Comparison of ENCODE assay signal across 8 cellular contexts in the genomic region with DNA sequence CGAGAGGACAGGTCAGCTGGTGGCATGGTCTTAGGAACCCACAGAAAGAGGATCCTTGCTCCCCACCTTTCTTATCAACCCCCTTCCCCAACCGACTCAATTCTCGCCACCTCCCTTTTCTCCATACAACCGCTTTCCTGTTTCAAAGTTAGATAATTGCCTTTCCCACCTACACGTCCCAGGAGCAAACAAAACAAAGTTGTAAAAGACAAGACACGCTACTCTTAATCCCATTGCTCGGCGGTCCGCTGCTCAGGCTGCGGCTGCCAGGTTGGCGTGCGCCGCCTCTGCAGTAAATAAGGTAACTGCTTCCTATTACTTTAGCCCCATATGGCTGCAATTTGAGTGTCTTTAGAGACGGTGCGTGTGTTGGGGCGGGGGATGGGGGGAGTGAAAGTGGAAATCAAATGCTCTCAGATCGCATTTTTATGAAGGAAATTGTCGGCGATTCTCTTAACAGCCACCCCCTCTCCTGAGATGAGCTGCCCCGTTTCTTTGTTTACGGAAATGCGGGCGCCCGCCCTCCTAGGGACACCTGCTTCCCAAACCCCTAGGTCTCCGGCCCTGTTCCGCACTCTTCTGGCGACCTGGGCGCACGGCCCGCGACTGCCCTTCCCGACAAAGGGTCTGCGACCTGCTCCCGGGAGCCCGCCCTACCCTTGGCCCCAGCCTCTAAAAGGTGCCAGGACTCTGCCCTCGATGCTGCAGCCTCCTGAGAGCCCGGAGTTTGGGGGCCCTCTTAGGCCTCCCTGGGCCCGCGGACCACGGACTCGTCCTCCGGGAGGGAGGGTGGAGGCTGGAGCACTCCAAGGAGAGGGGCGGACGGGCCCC. TPM values are rescaled to one million over a fixed set of nuclear protein-coding genes. Genes with fewer than 3 reads are reported as not detected.
DNase-seq lines count a peak whose midpoint lies in the region; ATAC-seq and TF ChIP-seq lines count a peak whose summit lies in the region.

No MANE protein-coding gene starts in this region.

- WGBS in lower leg skin, 2 donors = 2% methylated on average over 29 to 32 of the region's 44 CpGs

- no peak for TF ChIP-seq POLR2A in lower leg skin (IDR thresholded peaks at IDR 0.05)

- H3K9me3 Mint-ChIP-seq in activated CD8-positive, alpha-beta T cell treated with anti-CD3 and anti-CD28 coated beads for 36 hours = no peaks in the 10 kb centered on the region

- ATAC-seq in activated CD8-positive, alpha-beta T cell treated with anti-CD3 and anti-CD28 coated beads for 36 hours = peak; percentile 12
- no peak for ATAC-seq in activated CD4-positive, CD25-positive, alpha-beta regulatory T cell treated with anti-CD3 and anti-CD28 coated beads, Interleukin-2, amount 50 U/mL, for 24 hours

- peak overlapping the region; percentile 13 for H3K27ac Mint-ChIP-seq in activated CD8-positive, alpha-beta T cell treated with anti-CD3 and anti-CD28 coated beads for 36 hours

- POLR2A ChIA-PET in activated CD8-positive, alpha-beta T cell treated with anti-CD3 and anti-CD28 coated beads for 36 hours (lab: Charles Lee) = interaction anchor here (1.3 to 5.6 kb wide), 7 partner anchors 10 to 41 kb away, joined by 3 to 34 read pairs (median 11); a partner anchor contains a TSS

- TF ChIP-seq CTCF in activated CD8-positive, alpha-beta T cell treated with anti-CD3 and anti-CD28 coated beads for 36 hours (IDR thresholded peaks at IDR 0.05) = no peak
- no peak for TF ChIP-seq CTCF in lower leg skin (IDR thresholded peaks at IDR 0.05)

- CTCF ChIA-PET in activated CD8-positive, alpha-beta T cell treated with anti-CD3 and anti-CD28 coated beads for 36 hours (lab: Charles Lee) = interaction anchor here (1.0 to 3.4 kb wide), 5 partner anchors 8 to 40 kb away, joined by 4 to 14 read pairs (median 6); a partner anchor contains a TSS

- H3K4me1 Mint-ChIP-seq in activated CD8-positive, alpha-beta T cell treated with anti-CD3 and anti-CD28 coated beads for 36 hours (ENCODE audit: low read depth) = peaks cover 53% of the 10 kb centered on the region

- H3K4me3 ChIP-seq in lower leg skin (ENCODE audit: low read depth, poor library complexity, severe bottlenecking) = no peak overlapping the region

- DNase-seq in NCI-H2107 treated with DMSO at 0.1 percent for 48 hours (lab: John Stamatoyannopoulos, UW; ENCODE audit: unreplicated experiment) = peak; percentile 48
- no peak for DNase-seq in NCI-H2107 (lab: John Stamatoyannopoulos, UW)
- DNase-seq in NAMALWA (ENCODE audit: low spot score) = peak; percentile 73
- DNase-seq in activated CD8-positive, alpha-beta T cell treated with anti-CD3 and anti-CD28 coated beads for 36 hours = peak; percentile 87
- DNase-seq in iris pigment epithelial cell (ENCODE audit: low read depth) = peak; percentile 63
- DNase-seq in putamen (ENCODE audit: low spot score) = no peak
- DNase-seq in lower leg skin (ENCODE audit: low spot score in 2 of 2) = no peak

- peaks cover 48% of the 10 kb centered on the region for H3K27me3 Mint-ChIP-seq in activated CD8-positive, alpha-beta T cell treated with anti-CD3 and anti-CD28 coated beads for 36 hours

- H3K36me3 Mint-ChIP-seq in activated CD8-positive, alpha-beta T cell treated with anti-CD3 and anti-CD28 coated beads for 36 hours (ENCODE audit: low read depth) = peaks cover 5% of the 10 kb centered on the region

- intact Hi-C loops in activated CD8-positive, alpha-beta T cell treated with anti-CD3 and anti-CD28 coated beads for 36 hours (cut with micrococcal nuclease) = no loop called here
- intact Hi-C loops in lower leg skin (cut with DNase I; ENCODE audit: low total_unique reads) = loop anchor here (10.0 kb wide), 1 partner anchor 194 kb away; no protein-coding TSS in a partner anchor

- H3K4me3 Mint-ChIP-seq in activated CD8-positive, alpha-beta T cell treated with anti-CD3 and anti-CD28 coated beads for 36 hours = peak overlapping the region; percentile 54

RNA-seq across cellular contexts. Expression of a gene that starts 3.7 kb away (rescaled TPM):
- total RNA-seq in activated CD8-positive, alpha-beta T cell treated with anti-CD3 and anti-CD28 coated beads for 36 hours = 1 to 10 TPM; 7.0 to 9.4 TPM
- 1 to 10 TPM; 1.9 to 4.7 (median 4.2) TPM for total RNA-seq in lower leg skin

RNA-seq across cellular contexts. Expression of a gene that starts 22.6 kb away (rescaled TPM):
- total RNA-seq in activated CD8-positive, alpha-beta T cell treated with anti-CD3 and anti-CD28 coated beads for 36 hours = 1 to 10 TPM; 8.0 to 9.7 TPM
- total RNA-seq in lower leg skin = 1 to 10 TPM; 1.9 to 3.8 (median 3.1) TPM

RNA-seq across cellular contexts. Expression of a gene that starts 38.7 kb away (rescaled TPM):
- total RNA-seq in activated CD8-positive, alpha-beta T cell treated with anti-CD3 and anti-CD28 coated beads for 36 hours = 10 to 100 TPM; 23.9 to 28.0 TPM
- total RNA-seq in lower leg skin = 10 to 100 TPM; 30.2 to 35.6 (median 32.2) TPM

Comparison
In these comparisons a context has a peak if more than half of its experiments do, and no peak if none do; other contexts are left out.
1. DNase-seq: peak in NCI-H2107 treated with DMSO at 0.1 percent for 48 hours (single experiment), NAMALWA (single experiment), activated CD8-positive, alpha-beta T cell treated with anti-CD3 and anti-CD28 coated beads for 36 hours (single experiment) and iris pigment epithelial cell (single experiment); none in NCI-H2107 (single experiment), putamen (single experiment) and lower leg skin (0 of 2).